In the genomic region with DNA sequence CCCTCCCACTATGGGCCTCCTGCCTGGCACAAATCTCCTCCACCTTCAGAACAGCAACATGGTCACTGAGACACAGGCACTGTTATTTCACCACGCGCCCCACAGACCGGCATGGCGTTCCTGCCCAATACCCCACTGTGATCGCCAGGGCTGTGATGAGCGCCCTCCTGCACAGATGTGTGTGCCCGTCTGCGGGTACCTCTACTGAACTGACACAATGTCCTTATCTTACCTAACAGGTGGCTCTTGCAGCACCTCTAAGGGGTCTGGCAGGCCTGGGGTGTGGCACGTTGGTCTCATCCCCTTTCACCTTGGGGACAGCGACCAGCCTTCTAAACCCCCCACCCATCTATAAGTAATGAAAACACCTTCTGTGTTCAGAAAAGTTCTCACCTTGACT, we compare ENCODE assay signal across 25 cellular contexts.
"Had no signal": no experiment of that assay in that cellular context is flagged by ENCODE, and none has a peak within 500 bp of the region (broad histone marks: within the 10 kb centered on the region; RNA-seq: fewer than 3 reads in every experiment).

No MANE protein-coding gene starts in this region.

- H3K9me3 ChIP-seq: breast epithelium, gastroesophageal sphincter, left ventricle myocardium inferior, psoas muscle, right atrium auricular region, upper lobe of left lung had no signal

- H3K27me3 ChIP-seq: breast epithelium, dorsolateral prefrontal cortex, gastroesophageal sphincter, right atrium auricular region, upper lobe of left lung had no signal

- H3K4me3 Mint-ChIP-seq: activated B cell treated with CpG ODN at 0.5 μM for 24 hours; central memory CD8-positive, alpha-beta T cell; effector memory CD8-positive, alpha-beta T cell; naive thymus-derived CD4-positive, alpha-beta T cell had no signal

- H3K27me3 Mint-ChIP-seq: activated B cell treated with CpG ODN at 0.5 μM for 24 hours; central memory CD8-positive, alpha-beta T cell; effector memory CD8-positive, alpha-beta T cell; naive thymus-derived CD4-positive, alpha-beta T cell had no signal

- DNase-seq: activated B cell treated with CpG ODN at 0.5 μM for 24 hours; activated CD4-positive, alpha-beta T cell treated with anti-CD3 and anti-CD28 coated beads, Interleukin-2, amount 50 U/mL, for 1 hour; activated CD8-positive, alpha-beta memory T cell treated with anti-CD3 and anti-CD28 coated beads for 24 hours; activated CD8-positive, alpha-beta memory T cell treated with anti-CD3 and anti-CD28 coated beads, Interleukin-2, amount 50 U/mL, for 4 hours; activated gamma-delta T cell; activated T-cell treated with anti-CD3 and anti-CD28 coated beads, Interleukin-2, amount 50 U/mL, for 48 hours; amniotic stem cell; dorsolateral prefrontal cortex; effector memory CD8-positive, alpha-beta T cell; head of caudate nucleus; hypothalamus; left ventricle myocardium inferior; naive thymus-derived CD4-positive, alpha-beta T cell; psoas muscle; stimulated activated CD4-positive, alpha-beta T cell treated with anti-CD3 and anti-CD28 coated beads, Interleukin-4, amount 100 ng/mL, for 24 hours; stimulated activated naive CD4-positive, alpha-beta T cell treated with Interleukin-2 at 50 U/mL for 16 hours; T-helper 1 cell; T1000; upper lobe of left lung had no signal

- H3K27ac ChIP-seq: breast epithelium, dorsolateral prefrontal cortex, gastroesophageal sphincter, left ventricle myocardium inferior, psoas muscle, right atrium auricular region, upper lobe of left lung had no signal

- H3K4me3 ChIP-seq: breast epithelium, dorsolateral prefrontal cortex, gastroesophageal sphincter, left ventricle myocardium inferior, psoas muscle, right atrium auricular region, upper lobe of left lung had no signal

- H3K4me1 Mint-ChIP-seq: activated B cell treated with CpG ODN at 0.5 μM for 24 hours had no signal

- H3K9me3 Mint-ChIP-seq: activated B cell treated with CpG ODN at 0.5 μM for 24 hours; activated naive CD4-positive, alpha-beta T cell treated with anti-CD3 and anti-CD28 coated beads, Interleukin-2, amount 50 U/mL, for 72 hours; central memory CD8-positive, alpha-beta T cell; effector memory CD8-positive, alpha-beta T cell; naive thymus-derived CD4-positive, alpha-beta T cell had no signal

- ATAC-seq: activated naive CD4-positive, alpha-beta T cell treated with anti-CD3 and anti-CD28 coated beads, Interleukin-2, amount 50 U/mL, for 72 hours; effector memory CD8-positive, alpha-beta T cell; gastroesophageal sphincter; naive thymus-derived CD4-positive, alpha-beta T cell; psoas muscle had no signal

- FAIRE-seq: colon had no signal

- H3K4me1 ChIP-seq: breast epithelium, gastroesophageal sphincter, psoas muscle, right atrium auricular region, upper lobe of left lung had no signal

- H3K27ac Mint-ChIP-seq: activated B cell treated with CpG ODN at 0.5 μM for 24 hours had no signal
